Comparison of ENCODE assay signal across 2 cellular contexts in genomic region chr22:26079009-26079408, GRCh38.
TF ChIP-seq lines count a peak whose summit lies in the region.

No MANE protein-coding gene starts in this region.

TF ChIP-seq in GM23338, 12 proteins besides CTCF, POLR2A, EP300 and RAD21:
- TF ChIP-seq, protein P1, sequence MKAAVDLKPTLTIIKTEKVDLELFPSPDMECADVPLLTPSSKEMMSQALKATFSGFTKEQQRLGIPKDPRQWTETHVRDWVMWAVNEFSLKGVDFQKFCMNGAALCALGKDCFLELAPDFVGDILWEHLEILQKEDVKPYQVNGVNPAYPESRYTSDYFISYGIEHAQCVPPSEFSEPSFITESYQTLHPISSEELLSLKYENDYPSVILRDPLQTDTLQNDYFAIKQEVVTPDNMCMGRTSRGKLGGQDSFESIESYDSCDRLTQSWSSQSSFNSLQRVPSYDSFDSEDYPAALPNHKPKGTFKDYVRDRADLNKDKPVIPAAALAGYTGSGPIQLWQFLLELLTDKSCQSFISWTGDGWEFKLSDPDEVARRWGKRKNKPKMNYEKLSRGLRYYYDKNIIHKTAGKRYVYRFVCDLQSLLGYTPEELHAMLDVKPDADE (IDR thresholded peaks at IDR 0.05), result no peak
- TF ChIP-seq REST (IDR thresholded peaks at IDR 0.05; ENCODE audit: unreplicated experiment), result peak; percentile 76

TF ChIP-seq in K562, 482 proteins besides CTCF, POLR2A, EP300 and RAD21:
- TF ChIP-seq REST (CRISPR knock-in tag; IDR thresholded peaks at IDR 0.05; ENCODE audit: low read depth) (0 out of 2 replicates have a peak, but pooled peaks have one; percentile 49), TFAM (CRISPR knock-in tag; conservative IDR thresholded peaks at IDR 0.05) (no peak), EHMT2 (IDR thresholded peaks at IDR 0.05) (peak; percentile 86), MIER1 (IDR thresholded peaks at IDR 0.05; ENCODE audit: low read depth) (peak; percentile 77)
